Comparison of ENCODE assay signal across 13 cellular contexts in the genomic region with DNA sequence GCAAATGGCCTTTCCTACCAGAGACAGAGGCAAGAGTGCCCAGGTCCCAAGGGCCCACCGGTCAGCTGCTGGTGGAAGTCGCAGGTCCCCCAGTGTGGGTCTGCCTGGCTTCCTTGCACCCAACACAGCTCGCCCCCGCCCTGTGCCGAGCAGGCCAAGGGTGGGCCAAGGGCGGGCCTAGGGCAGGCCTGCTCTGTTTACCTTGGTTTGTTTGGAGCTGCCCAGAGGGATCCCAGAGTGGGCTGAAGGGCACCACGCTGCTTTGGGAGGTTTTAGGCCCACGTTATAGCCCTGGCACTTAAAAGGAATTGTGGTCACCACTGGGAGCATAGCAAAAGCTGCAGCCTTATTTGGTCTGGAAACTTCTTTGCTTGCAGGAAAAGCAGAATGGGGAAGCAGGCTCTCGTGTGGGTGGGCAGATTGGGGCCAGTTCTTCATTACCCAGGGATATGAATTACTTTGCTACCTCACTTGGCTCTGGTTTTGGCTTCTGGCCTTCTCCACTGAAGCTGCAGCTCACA. TPM values are rescaled to one million over a fixed set of nuclear protein-coding genes. Genes with fewer than 3 reads are reported as not detected.
DNase-seq lines count a peak whose midpoint lies in the region; ATAC-seq, FAIRE-seq and TF ChIP-seq lines count a peak whose summit lies in the region.
"Had no signal": no experiment of that assay in that cellular context is flagged by ENCODE, and none has a peak within 500 bp of the region (broad histone marks: within the 10 kb centered on the region; RNA-seq: fewer than 3 reads in every experiment).

No MANE protein-coding gene starts in this region.

- intact Hi-C loops in IMR-90 (cut with micrococcal nuclease) (no loop called here), kidney (cut with DNase I) (no loop called here), body of pancreas (cut with DNase I) (no loop called here)

- peak overlapping the region; percentile 39; the same call in 1 of the 2 replicates for H4K5ac ChIP-seq in IMR-90 (ENCODE audit: low read depth, low read length)

- TF ChIP-seq POLR2A in IMR-90 (IDR thresholded peaks at IDR 0.05; ENCODE audit: low read depth, low read length) (no peak), body of pancreas (IDR thresholded peaks at IDR 0.05) (no peak), GM12892 (IDR thresholded peaks at IDR 0.05; ENCODE audit: low read depth, low read length) (no peak)

- H3K9me1 ChIP-seq in IMR-90 (ENCODE audit: insufficient read depth, low read length) = peaks cover 4% of the 10 kb centered on the region; the same call in 1 of the 2 replicates

- H3K9me3 ChIP-seq in IMR-90 (ENCODE audit: control insufficient read depth, insufficient read depth, low read length) (no peaks in the 10 kb centered on the region), kidney (ENCODE audit: control insufficient read depth in 1 of 2, low read length in 2 of 2) (no peaks in the 10 kb centered on the region), body of pancreas (no peaks in the 10 kb centered on the region)

- H3K27me3 ChIP-seq in IMR-90 (ENCODE audit: control insufficient read depth, insufficient read depth, low read length) (no peaks in the 10 kb centered on the region), body of pancreas (no peaks in the 10 kb centered on the region)

- H3K14ac ChIP-seq in IMR-90 (replicated peaks; ENCODE audit: low read depth, low read length) = no peak overlapping the region

- dilution Hi-C loops in IMR-90 (cut with HindIII; ENCODE audit: low sequenced_read_pairs, unreplicated experiment) = no loop called here

- no peak overlapping the region for H4K8ac ChIP-seq in IMR-90 (ENCODE audit: low read depth in 2 of 2, low read length in 2 of 2)

- BruUV-seq in IMR-90 (replicated peaks; lab: Mats Ljungman, UMichigan) = no TSS peak

- H2BK120ac ChIP-seq in IMR-90 (ENCODE audit: low read depth, low read length) = no peak overlapping the region

- no peak for TF ChIP-seq CTCF in IMR-90 (conservative IDR thresholded peaks at IDR 0.05; ENCODE audit: low read depth, low read length)
- no peak for TF ChIP-seq CTCF in kidney (IDR thresholded peaks at IDR 0.05; ENCODE audit: borderline replicate concordance, extremely low read depth, insufficient read depth)
- no peak for TF ChIP-seq CTCF in body of pancreas (IDR thresholded peaks at IDR 0.05)

- no peak overlapping the region for H2BK20ac ChIP-seq in IMR-90 (ENCODE audit: low read depth, low read length)

- no peak overlapping the region for H3K4ac ChIP-seq in IMR-90 (ENCODE audit: low read depth, low read length)

- H4K91ac ChIP-seq in IMR-90 (ENCODE audit: insufficient read depth, low read depth, low read length) = no peak overlapping the region; the same call in 1 of the 2 replicates

- no peak for DNase-seq in IMR-90
- DNase-seq in UCSD-AML1 (lab: John Stamatoyannopoulos, UW; ENCODE audit: unreplicated experiment) = peak; percentile 50
- peak; percentile 59 for DNase-seq in kidney
- peak; percentile 72 for DNase-seq in stromal cell of bone marrow (ENCODE audit: low read depth)
- DNase-seq in body of pancreas = no peak
- no peak for DNase-seq in GM12892 (ENCODE audit: insufficient read length)
- DNase-seq in activated T-cell treated with anti-CD3 and anti-CD28 coated beads for 4 hours = no peak
- DNase-seq: foreskin fibroblast, HCEC 1CT, SHP77 treated with DMSO at 0.1 percent for 48 hours had no signal

- H3K4me2 ChIP-seq in IMR-90 (ENCODE audit: low read depth, low read length) = no peak overlapping the region
- H3K4me2 ChIP-seq: KMS-11 had no signal

- 67% methylated on average over 1 of the region's 9 CpGs; no CpG with 5 or more reads in 1 of the 2 experiments for WGBS in IMR-90 (ENCODE audit: extremely low coverage in 2 of 2, insufficient read length in 1 of 2), 2 experiments
- WGBS in body of pancreas, 2 donors = 61 to 65% methylated on average over 4 to 9 of the region's 9 CpGs

- POLR2A ChIA-PET in IMR-90 (lab: Charles Lee; ENCODE audit: unreplicated experiment) = no interaction called here

- H3K9ac ChIP-seq in IMR-90 (ENCODE audit: low read depth, low read length) = no peak overlapping the region
- no peak overlapping the region for H3K9ac ChIP-seq in kidney (ENCODE audit: low read length in 2 of 2)
- H3K9ac ChIP-seq: KMS-11 had no signal

- no peak overlapping the region for H3K4me3 ChIP-seq in IMR-90 (ENCODE audit: insufficient read depth, low read depth, low read length)
- H3K4me3 ChIP-seq in kidney (ENCODE audit: low read length in 2 of 2) = no peak overlapping the region
- H3K4me3 ChIP-seq in body of pancreas = no peak overlapping the region

- no peak for TF ChIP-seq RAD21 in IMR-90 (IDR thresholded peaks at IDR 0.05; ENCODE audit: low read length)

- no peak overlapping the region for H2BK15ac ChIP-seq in IMR-90 (ENCODE audit: low read depth, low read length)

- no peak overlapping the region for H2AK9ac ChIP-seq in IMR-90 (replicated peaks; ENCODE audit: low read depth, low read length, poor library complexity)

- no peak overlapping the region; the same call in 1 of the 2 replicates for H3K18ac ChIP-seq in IMR-90 (ENCODE audit: low read depth, low read length)

- peaks cover 18% of the 10 kb centered on the region for H3K4me1 ChIP-seq in IMR-90 (ENCODE audit: control insufficient read depth, insufficient read depth, low read length)
- no peaks in the 10 kb centered on the region for H3K4me1 ChIP-seq in kidney (ENCODE audit: control insufficient read depth in 1 of 2, insufficient read depth in 1 of 2, low read depth in 1 of 2, low read length in 2 of 2)
- H3K4me1 ChIP-seq in body of pancreas = peaks cover 6% of the 10 kb centered on the region

- no peak overlapping the region for H2AFZ ChIP-seq in IMR-90 (replicated peaks; ENCODE audit: low read length, poor library complexity)

- peak; percentile 17; the same call in 1 of the 2 replicates for ATAC-seq in IMR-90 (ENCODE audit: low read depth)
- no peak for ATAC-seq in body of pancreas

- H2BK5ac ChIP-seq in IMR-90 (ENCODE audit: low read depth, low read length, poor library complexity, severe bottlenecking) = no peak overlapping the region

- H3K79me1 ChIP-seq in IMR-90 (ENCODE audit: low read depth in 1 of 2, low read length in 2 of 2) = no peaks in the 10 kb centered on the region

- H2AK5ac ChIP-seq in IMR-90 (ENCODE audit: low read depth, low read length) = no peak overlapping the region

- in situ Hi-C loops in IMR-90 (cut with MboI; ENCODE audit: low sequenced_read_pairs) = loop anchor here (25.0 kb wide), 1 partner anchor 719 kb away; no protein-coding TSS in a partner anchor

- H3K56ac ChIP-seq in IMR-90 (ENCODE audit: extremely low read depth, insufficient read depth, low read length) = no peak overlapping the region

- no peak overlapping the region for H3K23ac ChIP-seq in IMR-90 (ENCODE audit: low read depth, low read length)

- H3K27ac ChIP-seq in IMR-90 (ENCODE audit: insufficient read depth, low read length) = no peak overlapping the region
- H3K27ac ChIP-seq in kidney (ENCODE audit: low read depth in 2 of 2, low read length in 2 of 2) = no peak overlapping the region
- no peak overlapping the region for H3K27ac ChIP-seq in body of pancreas
- H3K27ac ChIP-seq: KMS-11 had no signal

- H4K20me1 ChIP-seq in IMR-90 (ENCODE audit: insufficient read depth, low read length) = no peaks in the 10 kb centered on the region

- no peak for FAIRE-seq in kidney (lab: Jason Lieb, UNC)
- no peak for FAIRE-seq in GM12892 (lab: Jason Lieb, UNC)

- CTCF ChIA-PET in IMR-90 (lab: Yijun Ruan, JAX) = no interaction called here

- H3K36me3 ChIP-seq in IMR-90 (ENCODE audit: control insufficient read depth, insufficient read depth, low read length) = peaks cover 24% of the 10 kb centered on the region
- H3K36me3 ChIP-seq in kidney (ENCODE audit: control insufficient read depth in 1 of 2, insufficient read depth in 2 of 2, low read length in 2 of 2) = peaks cover 4 to 12% of the 10 kb centered on the region in 2 donors
- no peaks in the 10 kb centered on the region for H3K36me3 ChIP-seq in body of pancreas (replicated peaks in 1 of 2; ENCODE audit: insufficient read depth in 1 of 2, low read depth in 2 of 2)

TF ChIP-seq in IMR-90, 13 proteins besides CTCF, POLR2A, EP300 and RAD21 (continues in another document):
- TF ChIP-seq, protein P1, sequence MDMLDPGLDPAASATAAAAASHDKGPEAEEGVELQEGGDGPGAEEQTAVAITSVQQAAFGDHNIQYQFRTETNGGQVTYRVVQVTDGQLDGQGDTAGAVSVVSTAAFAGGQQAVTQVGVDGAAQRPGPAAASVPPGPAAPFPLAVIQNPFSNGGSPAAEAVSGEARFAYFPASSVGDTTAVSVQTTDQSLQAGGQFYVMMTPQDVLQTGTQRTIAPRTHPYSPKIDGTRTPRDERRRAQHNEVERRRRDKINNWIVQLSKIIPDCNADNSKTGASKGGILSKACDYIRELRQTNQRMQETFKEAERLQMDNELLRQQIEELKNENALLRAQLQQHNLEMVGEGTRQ (IDR thresholded peaks at IDR 0.05; ENCODE audit: low read depth, low read length) = no peak
- TF ChIP-seq NFE2L2 (IDR thresholded peaks at IDR 0.05; ENCODE audit: low read depth, low read length) = no peak

RNA-seq across cellular contexts. Expression of a gene that starts 38.0 kb away (rescaled TPM):
- not detected in 2 replicates for total RNA-seq in IMR-90 (2012; rRNA removed)
- polyA plus RNA-seq in IMR-90 (2012; rRNA removed) = not detected in 2 replicates
- polyA plus RNA-seq in IMR-90 (2012; cell fraction: cytosol; rRNA removed) = not detected in 2 replicates
- polyA plus RNA-seq in IMR-90 (2012; cell fraction: nucleus; rRNA removed; ENCODE audit: low replicate concordance) = not detected in 2 replicates
- not detected for total RNA-seq in kidney
- not detected for polyA plus RNA-seq in kidney (ENCODE audit: insufficient read depth, low read depth, low replicate concordance)
- not detected for total RNA-seq in body of pancreas
- polyA plus RNA-seq in GM12892 (2012; ENCODE audit: missing spikeins) = not detected
- total RNA-seq: lower leg skin, progenitor cell of endocrine pancreas had no signal

RNA-seq across cellular contexts. Expression of a gene that starts 39.1 kb away (rescaled TPM):
- total RNA-seq in IMR-90 (2012; rRNA removed) = 3.9 and 4.5 TPM in 2 replicates
- polyA plus RNA-seq in IMR-90 (2012; rRNA removed) = 11.1 and 11.3 TPM in 2 replicates
- 4.8 and 8.3 TPM in 2 replicates for polyA plus RNA-seq in IMR-90 (2012; cell fraction: cytosol; rRNA removed)
- polyA plus RNA-seq in IMR-90 (2012; cell fraction: nucleus; rRNA removed; ENCODE audit: low replicate concordance) = 28.8 and 56.0 TPM in 2 replicates
- total RNA-seq in kidney = 19.6 TPM
- polyA plus RNA-seq in kidney (ENCODE audit: insufficient read depth, low read depth, low replicate concordance) = 8.8 TPM
- total RNA-seq in body of pancreas = 10 to 100 TPM in 1 of 2 donors, 1 to 10 TPM in 1; 6.2 to 17.1 TPM
- polyA plus RNA-seq in GM12892 (2012; ENCODE audit: missing spikeins) = 5.9 TPM

RNA-seq across cellular contexts. Expression of a gene that starts 39.2 kb away (rescaled TPM):
- total RNA-seq in IMR-90 (2012; rRNA removed) (19.2 and 21.7 TPM in 2 replicates), kidney (45.0 TPM), body of pancreas (10 to 100 TPM; 21.8 to 45.7 TPM)
- polyA plus RNA-seq in IMR-90 (2012; rRNA removed) (26.3 and 29.6 TPM in 2 replicates), kidney (ENCODE audit: insufficient read depth, low read depth, low replicate concordance) (147 TPM)
- 36.4 and 38.7 TPM in 2 replicates for polyA plus RNA-seq in IMR-90 (2012; cell fraction: cytosol; rRNA removed)
- polyA plus RNA-seq in IMR-90 (2012; cell fraction: nucleus; rRNA removed; ENCODE audit: low replicate concordance) = 16.0 and 26.8 TPM in 2 replicates
- polyA plus RNA-seq in GM12892 (2012; ENCODE audit: missing spikeins) = 77.6 TPM

Comparison
In these comparisons a context has a peak if more than half of its experiments do, and no peak if none do; other contexts are left out.
1. DNase-seq: peak in UCSD-AML1 (single experiment), kidney (single experiment) and stromal cell of bone marrow (single experiment); none in IMR-90 (single experiment), body of pancreas (0 of 4), GM12892 (single experiment) and activated T-cell treated with anti-CD3 and anti-CD28 coated beads for 4 hours (single experiment).